In genomic region chr16:84893849-84894599, GRCh38 we compare ENCODE assay signal across 18 cellular contexts.
DNase-seq lines count a peak whose midpoint lies in the region; ATAC-seq lines count a peak whose summit lies in the region.
"Had no signal": no experiment of that assay in that cellular context is flagged by ENCODE, and none has a peak within 500 bp of the region (broad histone marks: within the 10 kb centered on the region; RNA-seq: fewer than 3 reads in every experiment).

No MANE protein-coding gene starts in this region.

- ATAC-seq in Right ventricle myocardium superior (ENCODE audit: poor library complexity), result no peak
- ATAC-seq: HCT116, sciatic nerve, SK-N-SH treated with all-trans-retinoic acid at 6 μM for 48 hours had no signal

- DNase-seq in Right ventricle myocardium superior, result peak; percentile 37
- DNase-seq in cardiac septum (ENCODE audit: low spot score), result no peak
- DNase-seq in NCI-H146 treated with DMSO at 0.1 percent for 48 hours (lab: John Stamatoyannopoulos, UW; ENCODE audit: unreplicated experiment), result peak; percentile 4
- DNase-seq in fibroblast of gingiva (ENCODE audit: low read depth), result peak; percentile 26
- DNase-seq in stimulated activated naive CD4-positive, alpha-beta T cell (lab: John Stamatoyannopoulos, UW), result no peak
- no peak for DNase-seq in NCI-H187 treated with DMSO at 0.1 percent for 48 hours (lab: John Stamatoyannopoulos, UW)
- no peak for DNase-seq in amniotic stem cell (lab: John Stamatoyannopoulos, UW)
- DNase-seq in LoVo (ENCODE audit: low spot score), result no peak
- DNase-seq: dorsolateral prefrontal cortex; KBM-7; left ventricle myocardium inferior; NCI-H1930; nephron progenitor cell; NK-92 treated with Interleukin-12 subunit alpha and Interleukin-12 subunit beta, amount 100 ng/mL, for 24 hours; stimulated activated CD4-positive, alpha-beta T cell treated with anti-CD3 and anti-CD28 coated beads, Interleukin-4, amount 100 ng/mL, for 1 hour had no signal

- intact Hi-C loops in Right ventricle myocardium superior (cut with DNase I) (no loop called here), cardiac septum (cut with DNase I) (no loop called here)

Comparison
In these comparisons a context has a peak if more than half of its experiments do, and no peak if none do; other contexts are left out.
1. DNase-seq: peak in Right ventricle myocardium superior (single experiment), NCI-H146 treated with DMSO at 0.1 percent for 48 hours (single experiment) and fibroblast of gingiva (single experiment); none in cardiac septum (single experiment), stimulated activated naive CD4-positive, alpha-beta T cell (0 of 6), NCI-H187 treated with DMSO at 0.1 percent for 48 hours (single experiment), amniotic stem cell (single experiment) and LoVo (single experiment).